Comparison of ENCODE assay signal across 25 cellular contexts in genomic region chr3:88573472-88573871, GRCh38.
"Had no signal": no experiment of that assay in that cellular context is flagged by ENCODE, and none has a peak within 500 bp of the region (broad histone marks: within the 10 kb centered on the region; RNA-seq: fewer than 3 reads in every experiment).

No MANE protein-coding gene starts in this region.

- H3K27ac ChIP-seq: dorsolateral prefrontal cortex, esophagus muscularis mucosa, foreskin keratinocyte, gastroesophageal sphincter, heart right ventricle, left lung, prostate gland, right atrium auricular region, sigmoid colon, stomach, thyroid gland had no signal

- H3K4me3 Mint-ChIP-seq: naive thymus-derived CD4-positive, alpha-beta T cell; nephron; stimulated activated effector memory CD8-positive, alpha-beta T cell treated with anti-CD3 and anti-CD28 coated beads, Interleukin-12 subunit alpha, Interleukin-12 subunit beta, amount 100 ng/mL, for 72 hours had no signal

- ATAC-seq: foreskin keratinocyte; gastroesophageal sphincter; heart right ventricle; left cardiac atrium; left lung; naive thymus-derived CD4-positive, alpha-beta T cell; stimulated activated effector memory CD8-positive, alpha-beta T cell treated with anti-CD3 and anti-CD28 coated beads, Interleukin-12 subunit alpha, Interleukin-12 subunit beta, amount 100 ng/mL, for 72 hours had no signal

- H3K36me3 ChIP-seq: esophagus muscularis mucosa, gastroesophageal sphincter, heart right ventricle, left lung, prostate gland, right atrium auricular region, sigmoid colon, stomach, thyroid gland had no signal

- H3K27me3 ChIP-seq: dorsolateral prefrontal cortex, esophagus muscularis mucosa, foreskin keratinocyte, gastroesophageal sphincter, heart right ventricle, left lung, right atrium auricular region, sigmoid colon, stomach, thyroid gland had no signal

- FAIRE-seq: islet of Langerhans had no signal

- H3K4me3 ChIP-seq: dorsolateral prefrontal cortex, esophagus muscularis mucosa, gastroesophageal sphincter, heart right ventricle, left lung, prostate gland, right atrium auricular region, sigmoid colon, stomach, thyroid gland had no signal

- H3K4me1 Mint-ChIP-seq: naive thymus-derived CD4-positive, alpha-beta T cell; nephron; stimulated activated effector memory CD8-positive, alpha-beta T cell treated with anti-CD3 and anti-CD28 coated beads, Interleukin-12 subunit alpha, Interleukin-12 subunit beta, amount 100 ng/mL, for 72 hours had no signal

- H3K9me3 ChIP-seq: prostate gland, sigmoid colon, stomach, thyroid gland had no signal

- H3K4me1 ChIP-seq: esophagus muscularis mucosa, foreskin keratinocyte, gastroesophageal sphincter, heart right ventricle, left lung, prostate gland, right atrium auricular region, sigmoid colon, stomach, thyroid gland had no signal

- H3K27me3 Mint-ChIP-seq: naive thymus-derived CD4-positive, alpha-beta T cell had no signal

- DNase-seq: dorsolateral prefrontal cortex; effector CD4-positive, alpha-beta T cell; heart right ventricle; hippocampal formation; left cardiac atrium; left lung; mesendoderm; midbrain; naive thymus-derived CD4-positive, alpha-beta T cell; nucleus accumbens; sigmoid colon; stimulated activated CD4-positive, alpha-beta T cell treated with anti-CD3 and anti-CD28 coated beads, Interleukin-2, amount 100 ng/mL, for 24 hours; stimulated activated CD4-positive, alpha-beta T cell treated with anti-CD3 and anti-CD28 coated beads, Interleukin-4, amount 100 ng/mL, for 24 hours; stimulated activated naive CD4-positive, alpha-beta T cell treated with Interleukin-2 at 50 U/mL for 16 hours; stomach; thyroid gland; trophoblast cell had no signal

- H3K36me3 Mint-ChIP-seq: naive thymus-derived CD4-positive, alpha-beta T cell; stimulated activated effector memory CD8-positive, alpha-beta T cell treated with anti-CD3 and anti-CD28 coated beads, Interleukin-12 subunit alpha, Interleukin-12 subunit beta, amount 100 ng/mL, for 72 hours had no signal

- H3K27ac Mint-ChIP-seq: naive thymus-derived CD4-positive, alpha-beta T cell; nephron; stimulated activated effector memory CD8-positive, alpha-beta T cell treated with anti-CD3 and anti-CD28 coated beads, Interleukin-12 subunit alpha, Interleukin-12 subunit beta, amount 100 ng/mL, for 72 hours had no signal
